ENCODE assay signal across 8 cellular contexts in genomic region chrX:154478728-154479622, GRCh38. TPM values are rescaled to one million over a fixed set of nuclear protein-coding genes. Genes with fewer than 3 reads are reported as not detected.
DNase-seq lines count a peak whose midpoint lies in the region; ATAC-seq and TF ChIP-seq lines count a peak whose summit lies in the region.

TSS of gene LAGE3 (minus strand) at chrX:154479281. CDS start at chrX:154478915, 366 bp downstream.

- no peak for TF ChIP-seq POLR2A in lower leg skin (IDR thresholded peaks at IDR 0.05)

- 55 to 59% methylated on average over 3 to 84 of the region's 85 CpGs for WGBS in lower leg skin, 2 donors

- H3K4me3 ChIP-seq in BLaER1: peak within 1 kb of the TSS; percentile 69
- H3K4me3 ChIP-seq in lower leg skin (ENCODE audit: low read depth, poor library complexity, severe bottlenecking): peak within 1 kb of the TSS; percentile 28

- intact Hi-C loops in lower leg skin (cut with DNase I; ENCODE audit: low total_unique reads): no loop called here

- no peaks in the 10 kb centered on the region; the same call in 1 of the 2 replicates for H3K9me3 ChIP-seq in BLaER1

- peaks cover 47% of the 10 kb centered on the region for H3K27me3 ChIP-seq in BLaER1

- H4K20me1 ChIP-seq in BLaER1: peaks cover 18% of the 10 kb centered on the region

- peaks cover 48% of the 10 kb centered on the region for H3K4me1 ChIP-seq in BLaER1

- TF ChIP-seq CTCF in lower leg skin (IDR thresholded peaks at IDR 0.05): no peak

- peak; percentile 79 for ATAC-seq in GM19328 (IDR thresholded peaks at IDR 0.05; ENCODE audit: unreplicated experiment)
- peak; percentile 69 for ATAC-seq in HG03469 (IDR thresholded peaks at IDR 0.05; ENCODE audit: unreplicated experiment)

- H3K36me3 ChIP-seq in BLaER1: peaks cover 6% of the 10 kb centered on the region

- H3K9ac ChIP-seq in BLaER1: peak within 1 kb of the TSS; percentile 76

- peak within 1 kb of the TSS; percentile 81 for H3K4me2 ChIP-seq in BLaER1

- H3K27ac ChIP-seq in BLaER1: peak within 1 kb of the TSS; percentile 81

- DNase-seq in NCI-H526 treated with DMSO at 0.1 percent for 48 hours (lab: John Stamatoyannopoulos, UW): peak; percentile 92
- peak; percentile 89 to 90 for DNase-seq in activated CD4-positive, alpha-beta T cell treated with anti-CD3 and anti-CD28 coated beads, Interleukin-2, amount 50 U/mL, for 4 hours
- peak; percentile 94 for DNase-seq in dermis blood vessel endothelial cell
- peak; percentile 88 to 98 for DNase-seq in lower leg skin (ENCODE audit: low spot score in 2 of 2)
- peak; percentile 89 to 92 for DNase-seq in stimulated activated CD4-positive, alpha-beta T cell treated with anti-CD3 and anti-CD28 coated beads, Interleukin-4, amount 100 ng/mL, for 4 hours

RNA-seq across cellular contexts. Expression of gene LAGE3, which starts in this region (rescaled TPM):
- total RNA-seq in dermis blood vessel endothelial cell (14.3 and 31.5 TPM in 2 replicates), lower leg skin (10 to 100 TPM; 22.9 to 50.0 (median 28.5) TPM)

Comparison
In these comparisons a context has a peak if more than half of its experiments do, and no peak if none do; other contexts are left out.
1. Peak in every context shown above with its lines: DNase-seq, ATAC-seq, H3K4me3 ChIP-seq and H3K27ac ChIP-seq.